Comparison of ENCODE assay signal across 11 cellular contexts in genomic region chr4:159047478-159048165, GRCh38. TPM values are rescaled to one million over a fixed set of nuclear protein-coding genes. Genes with fewer than 3 reads are reported as not detected.
DNase-seq lines count a peak whose midpoint lies in the region; ATAC-seq, FAIRE-seq and TF ChIP-seq lines count a peak whose summit lies in the region.
"Had no signal": no experiment of that assay in that cellular context is flagged by ENCODE, and none has a peak within 500 bp of the region (broad histone marks: within the 10 kb centered on the region; RNA-seq: fewer than 3 reads in every experiment).

No MANE protein-coding gene starts in this region.

- H3K4me3 ChIP-seq in keratinocyte (ENCODE audit: control insufficient read depth in 2 of 3, extremely low read depth in 1 of 3, insufficient read depth in 2 of 3, low read depth in 1 of 3, low read length in 3 of 3), result peak overlapping the region in 1 of 3 experiments; percentile 49
- H3K4me3 ChIP-seq in stomach smooth muscle (ENCODE audit: low read length in 2 of 2), result peak overlapping the region; percentile 62 to 72

- dilution Hi-C loops in keratinocyte (cut with MboI; ENCODE audit: extremely low pct_ligation_motif_present, low sequenced_read_pairs), result no loop called here

- intact Hi-C loops in activated CD4-positive, alpha-beta memory T cell treated with anti-CD3 and anti-CD28 coated beads for 36 hours (cut with micrococcal nuclease), result no loop called here
- intact Hi-C loops in activated T-helper 2 cell treated with anti-CD3 and anti-CD28 coated beads, Interferon-gamma antibody, Interleukin-2, Interleukin-4, amounts not matched to agents 10 μg/mL and 5 μg/mL and 100 μg/mL, durations not matched to agents 14 hours and 24 hours and 36 hours (cut with micrococcal nuclease), result loop anchor here (1.0 to 10.0 kb wide), 6 partner anchors 17 to 323 kb away; partner anchors contain the start of genes PPID and RAPGEF2

- peaks cover 7% of the 10 kb centered on the region for H3K4me1 ChIP-seq in keratinocyte (ENCODE audit: control insufficient read depth, extremely low read depth, insufficient read depth, low read length)
- peaks cover 18% of the 10 kb centered on the region for H3K4me1 ChIP-seq in stomach smooth muscle (ENCODE audit: control insufficient read depth, insufficient read depth, low read length)

- POLR2A ChIA-PET in activated CD4-positive, alpha-beta memory T cell treated with anti-CD3 and anti-CD28 coated beads, Interleukin-2, amount 10 ng/mL, durations not matched to agents 7 days and 5 days (lab: Charles Lee), result interaction anchor here (0.9 to 1.0 kb wide), 2 partner anchors 30 to 173 kb away, joined by 4 read pairs; no protein-coding TSS in a partner anchor
- POLR2A ChIA-PET in activated CD4-positive, alpha-beta memory T cell treated with anti-CD3 and anti-CD28 coated beads for 36 hours (lab: Charles Lee), result no interaction called here

- FAIRE-seq in keratinocyte (lab: Jason Lieb, UNC), result no peak

- H3K27ac ChIP-seq in keratinocyte (ENCODE audit: control insufficient read depth, insufficient read depth, low read length) (no peak overlapping the region), stomach smooth muscle (ENCODE audit: low read length) (no peak overlapping the region)
- H3K27ac ChIP-seq: C4-2B had no signal

- no peaks in the 10 kb centered on the region for H3K9me3 Mint-ChIP-seq in activated CD4-positive, alpha-beta memory T cell treated with anti-CD3 and anti-CD28 coated beads, Interleukin-2, amount 10 ng/mL, durations not matched to agents 7 days and 5 days
- no peaks in the 10 kb centered on the region for H3K9me3 Mint-ChIP-seq in activated CD4-positive, alpha-beta memory T cell treated with anti-CD3 and anti-CD28 coated beads for 36 hours
- no peaks in the 10 kb centered on the region for H3K9me3 Mint-ChIP-seq in activated T-helper 2 cell treated with anti-CD3 and anti-CD28 coated beads, Interferon-gamma antibody, Interleukin-2, Interleukin-4, amounts not matched to agents 10 μg/mL and 5 μg/mL and 100 μg/mL, durations not matched to agents 14 hours and 24 hours and 36 hours
- H3K9me3 Mint-ChIP-seq: immature natural killer cell had no signal

- H3K27me3 Mint-ChIP-seq in activated CD4-positive, alpha-beta memory T cell treated with anti-CD3 and anti-CD28 coated beads, Interleukin-2, amount 10 ng/mL, durations not matched to agents 7 days and 5 days, result peaks cover 9% of the 10 kb centered on the region
- peaks cover 10% of the 10 kb centered on the region for H3K27me3 Mint-ChIP-seq in activated CD4-positive, alpha-beta memory T cell treated with anti-CD3 and anti-CD28 coated beads for 36 hours
- H3K27me3 Mint-ChIP-seq in activated T-helper 2 cell treated with anti-CD3 and anti-CD28 coated beads, Interferon-gamma antibody, Interleukin-2, Interleukin-4, amounts not matched to agents 10 μg/mL and 5 μg/mL and 100 μg/mL, durations not matched to agents 14 hours and 24 hours and 36 hours (ENCODE audit: low read depth), result peaks cover 38% of the 10 kb centered on the region

- H3K4me1 Mint-ChIP-seq in activated CD4-positive, alpha-beta memory T cell treated with anti-CD3 and anti-CD28 coated beads, Interleukin-2, amount 10 ng/mL, durations not matched to agents 7 days and 5 days, result peaks cover 34% of the 10 kb centered on the region
- peaks cover 19% of the 10 kb centered on the region for H3K4me1 Mint-ChIP-seq in activated CD4-positive, alpha-beta memory T cell treated with anti-CD3 and anti-CD28 coated beads for 36 hours (ENCODE audit: low read depth)
- peaks cover 34% of the 10 kb centered on the region for H3K4me1 Mint-ChIP-seq in activated T-helper 2 cell treated with anti-CD3 and anti-CD28 coated beads, Interferon-gamma antibody, Interleukin-2, Interleukin-4, amounts not matched to agents 10 μg/mL and 5 μg/mL and 100 μg/mL, durations not matched to agents 14 hours and 24 hours and 36 hours (ENCODE audit: low read depth)
- H3K4me1 Mint-ChIP-seq: immature natural killer cell had no signal

- H3K4me2 ChIP-seq in keratinocyte (ENCODE audit: control insufficient read depth, extremely low read depth, insufficient read depth, low read depth, low read length), result peak overlapping the region; percentile 74

- ATAC-seq in GM19455 (IDR thresholded peaks at IDR 0.05; ENCODE audit: unreplicated experiment) (no peak), HG02885 (IDR thresholded peaks at IDR 0.05; ENCODE audit: poor library complexity, unreplicated experiment) (no peak)

- H3K9me1 ChIP-seq in keratinocyte (ENCODE audit: control insufficient read depth, extremely low read depth, insufficient read depth, low read length), result no peaks in the 10 kb centered on the region

- no peak overlapping the region for H3K4me3 Mint-ChIP-seq in activated CD4-positive, alpha-beta memory T cell treated with anti-CD3 and anti-CD28 coated beads, Interleukin-2, amount 10 ng/mL, durations not matched to agents 7 days and 5 days
- H3K4me3 Mint-ChIP-seq in activated CD4-positive, alpha-beta memory T cell treated with anti-CD3 and anti-CD28 coated beads for 36 hours, result no peak overlapping the region
- no peak overlapping the region for H3K4me3 Mint-ChIP-seq in activated T-helper 2 cell treated with anti-CD3 and anti-CD28 coated beads, Interferon-gamma antibody, Interleukin-2, Interleukin-4, amounts not matched to agents 10 μg/mL and 5 μg/mL and 100 μg/mL, durations not matched to agents 14 hours and 24 hours and 36 hours (ENCODE audit: low read depth)
- H3K4me3 Mint-ChIP-seq: activated naive CD8-positive, alpha-beta T cell; immature natural killer cell had no signal

- no peak overlapping the region for H3K9ac ChIP-seq in keratinocyte (ENCODE audit: control insufficient read depth, extremely low read depth, insufficient read depth, low read length)
- H3K9ac ChIP-seq in stomach smooth muscle (ENCODE audit: low read length in 2 of 2), result peak overlapping the region in 1 of 2 donors; percentile 60

- H3K9me3 ChIP-seq in keratinocyte (ENCODE audit: control insufficient read depth, low read depth, low read length) (no peaks in the 10 kb centered on the region), stomach smooth muscle (ENCODE audit: control insufficient read depth in 2 of 2, low read length in 2 of 2) (no peaks in the 10 kb centered on the region)

- H3K79me2 ChIP-seq in keratinocyte (ENCODE audit: control insufficient read depth, insufficient read depth, low read length), result no peaks in the 10 kb centered on the region

- H2AFZ ChIP-seq in keratinocyte (ENCODE audit: control insufficient read depth, low read length), result peak overlapping the region; percentile 67

- H3K36me3 Mint-ChIP-seq in activated CD4-positive, alpha-beta memory T cell treated with anti-CD3 and anti-CD28 coated beads, Interleukin-2, amount 10 ng/mL, durations not matched to agents 7 days and 5 days (ENCODE audit: low read depth), result no peaks in the 10 kb centered on the region
- no peaks in the 10 kb centered on the region for H3K36me3 Mint-ChIP-seq in activated CD4-positive, alpha-beta memory T cell treated with anti-CD3 and anti-CD28 coated beads for 36 hours
- no peaks in the 10 kb centered on the region for H3K36me3 Mint-ChIP-seq in activated T-helper 2 cell treated with anti-CD3 and anti-CD28 coated beads, Interferon-gamma antibody, Interleukin-2, Interleukin-4, amounts not matched to agents 10 μg/mL and 5 μg/mL and 100 μg/mL, durations not matched to agents 14 hours and 24 hours and 36 hours (ENCODE audit: low read depth)
- H3K36me3 Mint-ChIP-seq: activated naive CD8-positive, alpha-beta T cell; immature natural killer cell had no signal

- H3K36me3 ChIP-seq in keratinocyte (ENCODE audit: control insufficient read depth in 2 of 2, extremely low read depth in 1 of 2, insufficient read depth in 2 of 2, low read length in 2 of 2) (no peaks in the 10 kb centered on the region), stomach smooth muscle (ENCODE audit: control insufficient read depth in 2 of 2, insufficient read depth in 2 of 2, low read length in 2 of 2) (no peaks in the 10 kb centered on the region)

- peak; percentile 31 for DNase-seq in activated CD4-positive, alpha-beta memory T cell treated with anti-CD3 and anti-CD28 coated beads, Interleukin-2, amount 10 ng/mL, durations not matched to agents 7 days and 5 days
- DNase-seq in activated CD4-positive, alpha-beta memory T cell treated with anti-CD3 and anti-CD28 coated beads for 36 hours, result no peak
- DNase-seq in activated T-helper 2 cell treated with anti-CD3 and anti-CD28 coated beads, Interferon-gamma antibody, Interleukin-2, Interleukin-4, amounts not matched to agents 10 μg/mL and 5 μg/mL and 100 μg/mL, durations not matched to agents 14 hours and 24 hours and 36 hours (ENCODE audit: low spot score), result peak; percentile 15
- DNase-seq in keratinocyte (ENCODE audit: low read depth, low spot score) (no peak), NK-92 (lab: John Stamatoyannopoulos, UW; ENCODE audit: unreplicated experiment) (no peak)
- DNase-seq: immature natural killer cell had no signal

- CTCF ChIA-PET in activated CD4-positive, alpha-beta memory T cell treated with anti-CD3 and anti-CD28 coated beads, Interleukin-2, amount 10 ng/mL, durations not matched to agents 7 days and 5 days (lab: Charles Lee), result interaction anchor here (1.0 kb wide), 1 partner anchor 175 kb away, joined by 3 read pairs; no protein-coding TSS in a partner anchor
- CTCF ChIA-PET in activated CD4-positive, alpha-beta memory T cell treated with anti-CD3 and anti-CD28 coated beads for 36 hours (lab: Charles Lee), result interaction anchor here (1.2 kb wide), 1 partner anchor 31 kb away, joined by 3 read pairs; no protein-coding TSS in a partner anchor

- TF ChIP-seq CTCF in keratinocyte (optimal IDR thresholded peaks at IDR 0.05 in 1 of 3, IDR thresholded peaks at IDR 0.05 in 1 of 3, conservative IDR thresholded peaks at IDR 0.05 in 1 of 3; ENCODE audit: extremely low read depth in 1 of 3, insufficient read depth in 2 of 3, low read length in 3 of 3), result no peak

- no peaks in the 10 kb centered on the region for H3K27me3 ChIP-seq in keratinocyte (ENCODE audit: control insufficient read depth, extremely low read depth, insufficient read depth, low read length)
- no peaks in the 10 kb centered on the region for H3K27me3 ChIP-seq in stomach smooth muscle (ENCODE audit: control insufficient read depth in 1 of 2, insufficient read depth in 2 of 2, low read length in 2 of 2)

- H4K20me1 ChIP-seq in keratinocyte (ENCODE audit: control insufficient read depth, extremely low read depth, insufficient read depth, low read length), result no peaks in the 10 kb centered on the region

- peak overlapping the region; percentile 38 for H3K27ac Mint-ChIP-seq in activated CD4-positive, alpha-beta memory T cell treated with anti-CD3 and anti-CD28 coated beads, Interleukin-2, amount 10 ng/mL, durations not matched to agents 7 days and 5 days
- H3K27ac Mint-ChIP-seq in activated CD4-positive, alpha-beta memory T cell treated with anti-CD3 and anti-CD28 coated beads for 36 hours, result no peak overlapping the region
- H3K27ac Mint-ChIP-seq in activated T-helper 2 cell treated with anti-CD3 and anti-CD28 coated beads, Interferon-gamma antibody, Interleukin-2, Interleukin-4, amounts not matched to agents 10 μg/mL and 5 μg/mL and 100 μg/mL, durations not matched to agents 14 hours and 24 hours and 36 hours, result peak overlapping the region; percentile 35
- H3K27ac Mint-ChIP-seq: activated naive CD8-positive, alpha-beta T cell; immature natural killer cell had no signal

RNA-seq across cellular contexts. Expression of gene RAPGEF2, which starts 55.3 kb away (rescaled TPM):
- 10 to 100 TPM; 24.1 to 27.8 TPM for total RNA-seq in activated CD4-positive, alpha-beta memory T cell treated with anti-CD3 and anti-CD28 coated beads, Interleukin-2, amount 10 ng/mL, durations not matched to agents 7 days and 5 days
- 10 to 100 TPM; 18.6 to 22.0 TPM for total RNA-seq in activated CD4-positive, alpha-beta memory T cell treated with anti-CD3 and anti-CD28 coated beads for 36 hours
- 17.0 TPM in 2 replicates for total RNA-seq in activated T-helper 2 cell treated with anti-CD3 and anti-CD28 coated beads, Interferon-gamma antibody, Interleukin-2, Interleukin-4, amounts not matched to agents 10 μg/mL and 5 μg/mL and 100 μg/mL, durations not matched to agents 14 hours and 24 hours and 36 hours
- 18.6 to 23.8 TPM (median 22.8 TPM) in 3 replicates for polyA plus RNA-seq in keratinocyte
- polyA plus RNA-seq in keratinocyte (2011; ENCODE audit: low read depth), result 52.7 TPM
- 9.4 and 16.3 TPM in 2 replicates for polyA plus RNA-seq in keratinocyte (2011; cell fraction: cytosol; rRNA removed)
- polyA plus RNA-seq in keratinocyte (2011; cell fraction: nucleus; rRNA removed), result 36.1 and 47.5 TPM in 2 replicates
- 12.9 and 13.8 TPM in 2 replicates for polyA plus RNA-seq in keratinocyte (2012; ENCODE audit: low replicate concordance)
- 30.6 to 86.2 TPM (median 46.8 TPM) in 3 replicates for polyA minus RNA-seq in keratinocyte
- 19.4 TPM for polyA minus RNA-seq in keratinocyte (2011; cell fraction: cytosol; rRNA and poly(A)+ RNA removed)
- polyA minus RNA-seq in keratinocyte (2011; cell fraction: nucleus; rRNA and poly(A)+ RNA removed), result 57.0 and 99.4 TPM in 2 replicates

Comparison
In these comparisons a context has a peak if more than half of its experiments do, and no peak if none do; other contexts are left out.
1. DNase-seq: peak in activated CD4-positive, alpha-beta memory T cell treated with anti-CD3 and anti-CD28 coated beads, Interleukin-2, amount 10 ng/mL, durations not matched to agents 7 days and 5 days (single experiment) and activated T-helper 2 cell treated with anti-CD3 and anti-CD28 coated beads, Interferon-gamma antibody, Interleukin-2, Interleukin-4, amounts not matched to agents 10 μg/mL and 5 μg/mL and 100 μg/mL, durations not matched to agents 14 hours and 24 hours and 36 hours (single experiment); none in activated CD4-positive, alpha-beta memory T cell treated with anti-CD3 and anti-CD28 coated beads for 36 hours (single experiment), keratinocyte (single experiment) and NK-92 (single experiment).